8 cellular contexts compared by ENCODE assay signal in the genomic region with DNA sequence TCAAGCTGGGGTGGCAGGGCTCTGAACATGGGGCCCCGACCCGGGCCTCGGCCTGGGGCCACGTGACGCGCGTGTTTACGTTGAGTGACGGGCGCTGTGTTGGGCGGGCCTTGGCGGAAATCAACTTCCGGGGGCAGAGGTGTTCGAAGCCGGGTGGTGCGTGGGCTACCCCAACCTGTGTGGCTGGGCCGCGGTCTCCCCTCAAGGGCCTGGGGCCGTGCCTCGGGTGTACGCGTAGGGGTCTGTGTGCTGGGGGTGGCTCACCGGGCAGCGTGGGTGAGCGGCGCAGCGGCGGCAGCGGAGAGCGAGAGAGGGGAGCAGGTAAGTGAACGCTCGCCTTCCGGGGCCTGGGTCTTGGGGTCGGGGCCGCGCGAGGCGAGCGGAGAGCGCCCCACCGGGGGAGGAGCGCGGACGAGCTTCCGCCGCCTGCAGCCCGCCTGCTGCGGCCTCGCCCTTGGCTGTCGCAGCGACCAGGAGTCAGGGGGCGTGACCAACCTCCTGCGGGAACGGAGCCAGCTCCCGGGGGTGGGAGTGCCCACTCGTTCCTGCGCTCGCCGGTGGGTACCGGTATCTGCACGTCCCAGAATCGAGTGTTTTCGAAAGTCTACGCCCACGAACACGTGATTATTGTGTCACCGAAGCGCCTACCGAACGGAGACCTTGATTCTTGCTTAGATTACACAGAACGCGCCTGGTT. TPM values are rescaled to one million over a fixed set of nuclear protein-coding genes. Genes with fewer than 3 reads are reported as not detected.
DNase-seq lines count a peak whose midpoint lies in the region; ATAC-seq, FAIRE-seq and TF ChIP-seq lines count a peak whose summit lies in the region.

A gene with protein sequence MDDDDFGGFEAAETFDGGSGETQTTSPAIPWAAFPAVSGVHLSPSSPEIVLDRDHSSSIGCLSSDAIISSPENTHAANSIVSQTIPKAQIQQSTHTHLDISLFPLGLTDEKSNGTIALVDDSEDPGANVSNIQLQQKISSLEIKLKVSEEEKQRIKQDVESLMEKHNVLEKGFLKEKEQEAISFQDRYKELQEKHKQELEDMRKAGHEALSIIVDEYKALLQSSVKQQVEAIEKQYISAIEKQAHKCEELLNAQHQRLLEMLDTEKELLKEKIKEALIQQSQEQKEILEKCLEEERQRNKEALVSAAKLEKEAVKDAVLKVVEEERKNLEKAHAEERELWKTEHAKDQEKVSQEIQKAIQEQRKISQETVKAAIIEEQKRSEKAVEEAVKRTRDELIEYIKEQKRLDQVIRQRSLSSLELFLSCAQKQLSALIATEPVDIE (plus strand): TSS at position 136 of the 697 bp plus-strand sequence. CDS start 66,760 bp downstream, outside the sequence.

- H3K4me1 ChIP-seq in left ventricle myocardium inferior (peaks cover 25% of the 10 kb centered on the region), psoas muscle (peaks cover 8% of the 10 kb centered on the region)

- in situ Hi-C loops in GM13976 (cut with MboI; ENCODE audit: low sequenced_read_pairs, unreplicated experiment): no loop called here

- TF ChIP-seq CTCF in GM13976 (IDR thresholded peaks at IDR 0.05; ENCODE audit: borderline replicate concordance, control extremely low read depth, extremely low read depth, insufficient read depth, missing control alignments) (no peak), left ventricle myocardium inferior (IDR thresholded peaks at IDR 0.05; ENCODE audit: borderline replicate concordance) (peak; percentile 12), psoas muscle (IDR thresholded peaks at IDR 0.05) (peak; percentile 6)

- 1% methylated on average over 57 to 72 of the region's 72 CpGs for WGBS in psoas muscle, 3 donors

- intact Hi-C loops in T-helper 1 cell treated with Interleukin-12 subunit alpha and Interleukin-12 subunit beta and Interleukin-4 antibody, amounts not matched to agents 30 ng/mL and 1 ng/mL, for 36 hours (cut with micrococcal nuclease): loop anchor here (1.0 to 5.0 kb wide), 11 partner anchors 32 to 1192 kb away; partner anchors contain the start of genes ERGIC2, FAR2, MRPS35 and STK38L
- intact Hi-C loops in left ventricle myocardium inferior (cut with micrococcal nuclease) (no loop called here), psoas muscle (cut with DNase I) (no loop called here)

- peaks cover 22% of the 10 kb centered on the region for H3K9me3 ChIP-seq in left ventricle myocardium inferior (replicated peaks)
- no peaks in the 10 kb centered on the region for H3K9me3 ChIP-seq in psoas muscle

- ATAC-seq in HG02759 (IDR thresholded peaks at IDR 0.05; ENCODE audit: unreplicated experiment) (peak; percentile 91), psoas muscle (peak; percentile 86 to 93 (median 88))

- H3K27ac ChIP-seq in left ventricle myocardium inferior (replicated peaks) (peak within 1 kb of the TSS; percentile 99), psoas muscle (peak within 1 kb of the TSS; percentile 95)

- H3K27me3 ChIP-seq in left ventricle myocardium inferior (ENCODE audit: low read depth) (no peaks in the 10 kb centered on the region), psoas muscle (ENCODE audit: insufficient read depth in 3 of 3, low read length in 2 of 3) (no peaks in the 10 kb centered on the region)

- no peaks in the 10 kb centered on the region for H3K36me3 ChIP-seq in left ventricle myocardium inferior
- no peaks in the 10 kb centered on the region for H3K36me3 ChIP-seq in psoas muscle (ENCODE audit: insufficient read depth in 1 of 2, low read depth in 1 of 2)

- peak within 1 kb of the TSS; percentile 92 for H3K4me3 ChIP-seq in left ventricle myocardium inferior
- peak within 1 kb of the TSS; percentile 93 for H3K4me3 ChIP-seq in psoas muscle

- peak; percentile 55 for FAIRE-seq in urothelium cell line (lab: Jason Lieb, UNC)

- peak; percentile 90 for DNase-seq in GM13976 (ENCODE audit: low spot score)
- peak; percentile 50 for DNase-seq in NCI-H128 (lab: John Stamatoyannopoulos, UW; ENCODE audit: unreplicated experiment)
- peak; percentile 92 for DNase-seq in amniotic epithelial cell (ENCODE audit: low read depth)
- peak; percentile 85 for DNase-seq in left ventricle myocardium inferior
- DNase-seq in psoas muscle: peak; percentile 85 to 90
- peak; percentile 87 for DNase-seq in urothelium cell line (ENCODE audit: low spot score)

RNA-seq across cellular contexts. Expression of the gene that starts here (rescaled TPM):
- 20.2 and 20.6 TPM in 2 replicates for total RNA-seq in T-helper 1 cell treated with Interleukin-12 subunit alpha and Interleukin-12 subunit beta and Interleukin-4 antibody, amounts not matched to agents 30 ng/mL and 1 ng/mL, for 36 hours
- 46.4 TPM for total RNA-seq in left ventricle myocardium inferior
- 10 to 100 TPM; 36.2 to 47.2 (median 41.1) TPM for total RNA-seq in psoas muscle
- polyA plus RNA-seq in psoas muscle: 10 to 100 TPM; 18.4 to 36.0 (median 22.0) TPM

Comparison
In these comparisons a context has a peak if more than half of its experiments do, and no peak if none do; other contexts are left out.
1. Peak in every context shown above with its lines: DNase-seq, ATAC-seq, H3K4me3 ChIP-seq and H3K27ac ChIP-seq.